In the genomic region with DNA sequence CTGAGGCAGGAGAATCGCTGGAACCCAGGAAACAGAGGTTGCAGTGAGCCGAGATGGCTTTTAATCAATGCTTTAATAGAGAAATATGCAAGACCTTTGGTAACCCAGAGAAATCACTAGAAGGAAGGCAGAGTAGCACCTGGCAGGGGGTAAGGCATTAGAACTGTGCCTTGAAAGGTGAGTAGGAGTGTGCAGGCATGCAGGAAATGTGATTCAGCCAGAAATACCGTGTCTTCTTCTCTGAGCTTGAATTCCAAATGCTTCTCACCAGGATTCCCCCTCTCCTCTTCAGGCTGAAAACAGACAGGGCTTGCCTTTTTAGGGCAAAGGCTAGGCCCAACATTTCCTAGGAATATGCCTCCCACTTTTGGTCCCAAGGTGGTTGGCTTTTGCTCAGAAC, we compare ENCODE assay signal across 23 cellular contexts. TPM values are rescaled to one million over a fixed set of nuclear protein-coding genes. Genes with fewer than 3 reads are reported as not detected.
A peak's percentile ranks its signal among the peaks of the same experiment; 100 is the strongest.
DNase-seq lines count a peak whose midpoint lies in the region; ATAC-seq and TF ChIP-seq lines count a peak whose summit lies in the region.
"Had no signal": no experiment of that assay in that cellular context is flagged by ENCODE, and none has a peak within 500 bp of the region (broad histone marks: within the 10 kb centered on the region; RNA-seq: fewer than 3 reads in every experiment).

No MANE protein-coding gene starts in this region.

- H3K4me1 Mint-ChIP-seq in activated naive CD8-positive, alpha-beta T cell (ENCODE audit: low read depth): peaks cover 33% of the 10 kb centered on the region
- H3K4me1 Mint-ChIP-seq in activated naive CD8-positive, alpha-beta T cell treated with anti-CD3 and anti-CD28 coated beads, Interleukin-2, amount 50 U/mL, for 24 hours: peaks cover 40% of the 10 kb centered on the region
- peaks cover 24 to 57% of the 10 kb centered on the region in 2 donors for H3K4me1 Mint-ChIP-seq in immature natural killer cell

- no peaks in the 10 kb centered on the region for H3K36me3 Mint-ChIP-seq in activated naive CD8-positive, alpha-beta T cell
- H3K36me3 Mint-ChIP-seq in activated naive CD8-positive, alpha-beta T cell treated with anti-CD3 and anti-CD28 coated beads, Interleukin-2, amount 50 U/mL, for 24 hours (ENCODE audit: low read depth): peaks cover 5% of the 10 kb centered on the region
- no peaks in the 10 kb centered on the region for H3K36me3 Mint-ChIP-seq in immature natural killer cell

- DNase-seq in activated naive CD8-positive, alpha-beta T cell treated with anti-CD3 and anti-CD28 coated beads, Interleukin-2, amount 50 U/mL, for 24 hours: no peak
- DNase-seq in RWPE2 (ENCODE audit: low spot score): no peak
- no peak for DNase-seq in immature natural killer cell
- peak; percentile 59 for DNase-seq in renal cortical epithelial cell (ENCODE audit: low read depth)
- DNase-seq in brain microvascular endothelial cell: no peak
- DNase-seq in EL: no peak
- DNase-seq: ACHN; activated gamma-delta T cell treated with Interleukin-2 at 50 U/mL for 16 hours; foreskin fibroblast; H7; KBM-7; NCI-H1048; NCI-H2081; NCI-H524; Right ventricle myocardium superior; stimulated activated naive CD4-positive, alpha-beta T cell treated with Interleukin-2 at 50 U/mL for 16 hours; upper lobe of right lung had no signal

- no peak overlapping the region for H3K4me3 ChIP-seq in RWPE2 (ENCODE audit: severe bottlenecking)
- H3K4me3 ChIP-seq in brain microvascular endothelial cell (ENCODE audit: low read depth, low read length): no peak overlapping the region
- H3K4me3 ChIP-seq: ascending aorta, upper lobe of right lung had no signal

- H3K36me3 ChIP-seq in RWPE2 (ENCODE audit: low read depth) (no peaks in the 10 kb centered on the region), brain microvascular endothelial cell (replicated peaks) (no peaks in the 10 kb centered on the region)
- H3K36me3 ChIP-seq: ascending aorta, upper lobe of right lung had no signal

- in situ Hi-C loops in brain microvascular endothelial cell (cut with HindIII; ENCODE audit: low pct_ligation_motif_present, low sequenced_read_pairs): no loop called here

- H3K4me3 Mint-ChIP-seq in activated naive CD8-positive, alpha-beta T cell: peak overlapping the region; percentile 32
- H3K4me3 Mint-ChIP-seq in activated naive CD8-positive, alpha-beta T cell treated with anti-CD3 and anti-CD28 coated beads, Interleukin-2, amount 50 U/mL, for 24 hours: no peak overlapping the region
- H3K4me3 Mint-ChIP-seq in immature natural killer cell: peak overlapping the region in 3 of 5 donors; percentile 21 to 42 (median 33)

- H3K27ac ChIP-seq in RWPE2 (ENCODE audit: poor library complexity, severe bottlenecking) (peak overlapping the region; percentile 88), brain microvascular endothelial cell (no peak overlapping the region)

- peaks cover under 1% of the 10 kb centered on the region for H3K4me1 ChIP-seq in RWPE2 (ENCODE audit: insufficient read depth, poor library complexity, severe bottlenecking)

- no peaks in the 10 kb centered on the region for H3K27me3 Mint-ChIP-seq in activated naive CD8-positive, alpha-beta T cell
- peaks cover 5% of the 10 kb centered on the region for H3K27me3 Mint-ChIP-seq in activated naive CD8-positive, alpha-beta T cell treated with anti-CD3 and anti-CD28 coated beads, Interleukin-2, amount 50 U/mL, for 24 hours
- H3K27me3 Mint-ChIP-seq in immature natural killer cell (ENCODE audit: low read depth in 3 of 3): peaks cover 21 to 43% (median 41%) of the 10 kb centered on the region in 3 donors

- H3K27me3 ChIP-seq in RWPE2 (ENCODE audit: insufficient read depth, poor library complexity, severe bottlenecking) (no peaks in the 10 kb centered on the region), brain microvascular endothelial cell (replicated peaks) (no peaks in the 10 kb centered on the region)
- H3K27me3 ChIP-seq: ascending aorta, upper lobe of right lung had no signal

- no peaks in the 10 kb centered on the region for H3K9me3 ChIP-seq in RWPE2 (ENCODE audit: severe bottlenecking)
- H3K9me3 ChIP-seq: ascending aorta, upper lobe of right lung had no signal

- H3K9me3 Mint-ChIP-seq in activated naive CD8-positive, alpha-beta T cell (ENCODE audit: low read depth): no peaks in the 10 kb centered on the region
- H3K9me3 Mint-ChIP-seq in activated naive CD8-positive, alpha-beta T cell treated with anti-CD3 and anti-CD28 coated beads, Interleukin-2, amount 50 U/mL, for 24 hours: no peaks in the 10 kb centered on the region
- peaks cover 0 to 2% (median 0%) of the 10 kb centered on the region in 6 donors for H3K9me3 Mint-ChIP-seq in immature natural killer cell
- H3K9me3 Mint-ChIP-seq: T-helper 1 cell treated with Interleukin-12 subunit alpha and Interleukin-12 subunit beta and Interleukin-4 antibody, amounts not matched to agents 30 μg/mL and 1 μg/mL, for 36 hours had no signal

- no peak overlapping the region for H3K27ac Mint-ChIP-seq in activated naive CD8-positive, alpha-beta T cell
- H3K27ac Mint-ChIP-seq in activated naive CD8-positive, alpha-beta T cell treated with anti-CD3 and anti-CD28 coated beads, Interleukin-2, amount 50 U/mL, for 24 hours: no peak overlapping the region
- peak overlapping the region in 2 of 6 donors; percentile 11 to 71 for H3K27ac Mint-ChIP-seq in immature natural killer cell

- no peak for ATAC-seq in activated naive CD8-positive, alpha-beta T cell treated with anti-CD3 and anti-CD28 coated beads, Interleukin-2, amount 50 U/mL, for 24 hours
- ATAC-seq in RWPE2 (ENCODE audit: low read depth) (no peak), GM18907 (IDR thresholded peaks at IDR 0.05; ENCODE audit: unreplicated experiment) (no peak)
- ATAC-seq: upper lobe of right lung had no signal

- TF ChIP-seq CTCF in RWPE2 (IDR thresholded peaks at IDR 0.05; ENCODE audit: poor library complexity, severe bottlenecking) (no peak), brain microvascular endothelial cell (IDR thresholded peaks at IDR 0.05; ENCODE audit: low read depth, low read length, missing control alignments) (no peak)

RNA-seq across cellular contexts. Expression of a gene that starts 51.0 kb away (rescaled TPM):
- not detected for polyA plus RNA-seq in immature natural killer cell
- not detected in 2 replicates for total RNA-seq in renal cortical epithelial cell
- total RNA-seq: ascending aorta, H7, osteoblast, Right ventricle myocardium superior, upper lobe of right lung had no signal

RNA-seq across cellular contexts. Expression of a gene that starts 53.3 kb away (rescaled TPM):
- 10 to 100 TPM; 14.7 to 22.2 (median 19.0) TPM for polyA plus RNA-seq in immature natural killer cell
- 32.0 and 71.3 TPM in 2 replicates for total RNA-seq in renal cortical epithelial cell

RNA-seq across cellular contexts. Expression of a gene that starts 58.9 kb away (rescaled TPM):
- polyA plus RNA-seq in immature natural killer cell: not detected
- not detected in 2 replicates for total RNA-seq in renal cortical epithelial cell
- total RNA-seq: ascending aorta, H7, mononuclear cell, osteoblast, Right ventricle myocardium superior, upper lobe of right lung had no signal
